1 cellular context compared by ENCODE assay signal in genomic region chr19:12833747-12834417, GRCh38.
TF ChIP-seq lines count a peak whose summit lies in the region.

No MANE protein-coding gene starts in this region.

TF ChIP-seq in HEK293, 187 proteins besides CTCF, POLR2A, EP300 and RAD21 (continued from another document and continues in another):
- TF ChIP-seq ZNF26 (tag by site-specific recombination; IDR thresholded peaks at IDR 0.05) (no peak), ZBTB6 (tag by site-specific recombination; IDR thresholded peaks at IDR 0.05) (no peak), ZBTB20 (tag by site-specific recombination; IDR thresholded peaks at IDR 0.05) (peak; percentile 29; the same call in 1 of the 2 replicates), KLF9 (tag by site-specific recombination; IDR thresholded peaks at IDR 0.05; ENCODE audit: low read depth) (peak; percentile 78), ZNF658 (tag by site-specific recombination; IDR thresholded peaks at IDR 0.05) (no peak), OVOL3 (tag by site-specific recombination; IDR thresholded peaks at IDR 0.05) (no peak), SP7 (tag by site-specific recombination; IDR thresholded peaks at IDR 0.05) (0 out of 2 replicates have a peak, but pooled peaks have one; percentile 33), ZNF664 (tag by site-specific recombination; IDR thresholded peaks at IDR 0.05) (no peak), ZNF561 (tag by site-specific recombination; IDR thresholded peaks at IDR 0.05; ENCODE audit: borderline replicate concordance) (peak; percentile 87; the same call in 1 of the 2 replicates), ZNF654 (tag by site-specific recombination; IDR thresholded peaks at IDR 0.05; ENCODE audit: low read depth) (no peak), KLF17 (tag by site-specific recombination; IDR thresholded peaks at IDR 0.05) (no peak), ZXDB (tag by site-specific recombination; IDR thresholded peaks at IDR 0.05) (no peak), ZNF768 (tag by site-specific recombination; IDR thresholded peaks at IDR 0.05) (no peak), ZNF707 (tag by site-specific recombination; IDR thresholded peaks at IDR 0.05) (no peak), ZNF157 (tag by site-specific recombination; IDR thresholded peaks at IDR 0.05) (no peak), ZNF112 (tag by site-specific recombination; IDR thresholded peaks at IDR 0.05) (no peak), ZNF521 (tag by site-specific recombination; IDR thresholded peaks at IDR 0.05) (no peak), GLI2 (tag by site-specific recombination; IDR thresholded peaks at IDR 0.05; ENCODE audit: borderline replicate concordance, low read depth) (no peak), ZFP41 (tag by site-specific recombination; IDR thresholded peaks at IDR 0.05; ENCODE audit: borderline replicate concordance) (no peak), ZSCAN30 (tag by site-specific recombination; IDR thresholded peaks at IDR 0.05) (0 out of 2 replicates have a peak, but pooled peaks have one; percentile 35), ZNF311 (tag by site-specific recombination; IDR thresholded peaks at IDR 0.05; ENCODE audit: borderline replicate concordance) (no peak), ZNF146 (tag by site-specific recombination; IDR thresholded peaks at IDR 0.05) (no peak; the same call in 1 of the 2 replicates), ZBTB11 (tag by site-specific recombination; conservative IDR thresholded peaks at IDR 0.05; ENCODE audit: low read depth) (peak; percentile 35; the same call in 1 of the 2 replicates), HIC1 (tag by site-specific recombination; IDR thresholded peaks at IDR 0.05) (peak; percentile 70; the same call in 1 of the 2 replicates), ZNF239 (tag by site-specific recombination; IDR thresholded peaks at IDR 0.05) (no peak), IKZF3 (tag by site-specific recombination; IDR thresholded peaks at IDR 0.05) (no peak), ZNF140 (tag by site-specific recombination; IDR thresholded peaks at IDR 0.05) (no peak), ZNF404 (tag by site-specific recombination; IDR thresholded peaks at IDR 0.05) (no peak), ZIC2 (tag by site-specific recombination; IDR thresholded peaks at IDR 0.05) (peak; percentile 82; the same call in 1 of the 2 replicates), EGR2 (tag by site-specific recombination; IDR thresholded peaks at IDR 0.05; ENCODE audit: low read depth) (no peak), ZNF433 (tag by site-specific recombination; IDR thresholded peaks at IDR 0.05; ENCODE audit: low read depth) (no peak), ZNF843 (tag by site-specific recombination; IDR thresholded peaks at IDR 0.05) (no peak), ZNF621 (tag by site-specific recombination; IDR thresholded peaks at IDR 0.05) (no peak), ZNF610 (tag by site-specific recombination; IDR thresholded peaks at IDR 0.05; ENCODE audit: borderline replicate concordance) (0 out of 2 replicates have a peak, but pooled peaks have one; percentile 19), SP2 (tag by site-specific recombination; IDR thresholded peaks at IDR 0.05) (peak; percentile 34; the same call in 1 of the 2 replicates), ZNF558 (tag by site-specific recombination; IDR thresholded peaks at IDR 0.05) (no peak), ATF2 (tag by site-specific recombination; IDR thresholded peaks at IDR 0.05; ENCODE audit: low read depth) (no peak), ZFP37 (tag by site-specific recombination; IDR thresholded peaks at IDR 0.05) (no peak), ZNF211 (tag by site-specific recombination; IDR thresholded peaks at IDR 0.05; ENCODE audit: low read depth) (no peak), ZNF292 (tag by site-specific recombination; IDR thresholded peaks at IDR 0.05; ENCODE audit: borderline replicate concordance, low read depth) (no peak)
- TF ChIP-seq, protein P1, sequence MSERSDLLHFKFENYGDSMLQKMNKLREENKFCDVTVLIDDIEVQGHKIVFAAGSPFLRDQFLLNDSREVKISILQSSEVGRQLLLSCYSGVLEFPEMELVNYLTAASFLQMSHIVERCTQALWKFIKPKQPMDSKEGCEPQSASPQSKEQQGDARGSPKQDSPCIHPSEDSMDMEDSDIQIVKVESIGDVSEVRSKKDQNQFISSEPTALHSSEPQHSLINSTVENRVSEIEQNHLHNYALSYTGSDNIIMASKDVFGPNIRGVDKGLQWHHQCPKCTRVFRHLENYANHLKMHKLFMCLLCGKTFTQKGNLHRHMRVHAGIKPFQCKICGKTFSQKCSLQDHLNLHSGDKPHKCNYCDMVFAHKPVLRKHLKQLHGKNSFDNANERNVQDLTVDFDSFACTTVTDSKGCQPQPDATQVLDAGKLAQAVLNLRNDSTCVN (tag by site-specific recombination; optimal IDR thresholded peaks at IDR 0.05): peak; percentile 82
- TF ChIP-seq, protein P2, sequence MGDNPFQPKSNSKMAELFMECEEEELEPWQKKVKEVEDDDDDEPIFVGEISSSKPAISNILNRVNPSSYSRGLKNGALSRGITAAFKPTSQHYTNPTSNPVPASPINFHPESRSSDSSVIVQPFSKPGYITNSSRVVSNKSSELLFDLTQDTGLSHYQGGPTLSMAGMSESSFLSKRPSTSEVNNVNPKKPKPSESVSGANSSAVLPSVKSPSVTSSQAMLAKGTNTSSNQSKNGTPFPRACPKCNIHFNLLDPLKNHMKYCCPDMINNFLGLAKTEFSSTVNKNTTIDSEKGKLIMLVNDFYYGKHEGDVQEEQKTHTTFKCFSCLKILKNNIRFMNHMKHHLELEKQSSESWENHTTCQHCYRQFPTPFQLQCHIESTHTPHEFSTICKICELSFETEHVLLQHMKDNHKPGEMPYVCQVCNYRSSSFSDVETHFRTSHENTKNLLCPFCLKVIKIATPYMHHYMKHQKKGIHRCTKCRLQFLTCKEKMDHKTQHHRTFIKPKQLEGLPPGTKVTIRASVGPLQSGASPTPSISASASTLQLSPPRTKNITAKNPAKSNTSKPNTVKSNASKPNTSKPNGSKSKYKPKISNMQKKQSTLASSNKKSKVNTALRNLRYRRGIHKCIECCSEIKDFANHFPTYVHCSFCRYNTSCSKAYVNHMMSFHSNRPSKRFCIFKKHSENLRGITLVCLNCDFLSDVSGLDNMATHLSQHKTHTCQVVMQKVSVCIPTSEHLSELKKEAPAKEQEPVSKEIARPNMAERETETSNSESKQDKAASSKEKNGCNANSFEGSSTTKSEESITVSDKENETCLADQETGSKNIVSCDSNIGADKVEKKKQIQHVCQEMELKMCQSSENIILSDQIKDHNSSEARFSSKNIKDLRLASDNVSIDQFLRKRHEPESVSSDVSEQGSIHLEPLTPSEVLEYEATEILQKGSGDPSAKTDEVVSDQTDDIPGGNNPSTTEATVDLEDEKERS (tag by site-specific recombination; IDR thresholded peaks at IDR 0.05): no peak
- TF ChIP-seq, protein P3, sequence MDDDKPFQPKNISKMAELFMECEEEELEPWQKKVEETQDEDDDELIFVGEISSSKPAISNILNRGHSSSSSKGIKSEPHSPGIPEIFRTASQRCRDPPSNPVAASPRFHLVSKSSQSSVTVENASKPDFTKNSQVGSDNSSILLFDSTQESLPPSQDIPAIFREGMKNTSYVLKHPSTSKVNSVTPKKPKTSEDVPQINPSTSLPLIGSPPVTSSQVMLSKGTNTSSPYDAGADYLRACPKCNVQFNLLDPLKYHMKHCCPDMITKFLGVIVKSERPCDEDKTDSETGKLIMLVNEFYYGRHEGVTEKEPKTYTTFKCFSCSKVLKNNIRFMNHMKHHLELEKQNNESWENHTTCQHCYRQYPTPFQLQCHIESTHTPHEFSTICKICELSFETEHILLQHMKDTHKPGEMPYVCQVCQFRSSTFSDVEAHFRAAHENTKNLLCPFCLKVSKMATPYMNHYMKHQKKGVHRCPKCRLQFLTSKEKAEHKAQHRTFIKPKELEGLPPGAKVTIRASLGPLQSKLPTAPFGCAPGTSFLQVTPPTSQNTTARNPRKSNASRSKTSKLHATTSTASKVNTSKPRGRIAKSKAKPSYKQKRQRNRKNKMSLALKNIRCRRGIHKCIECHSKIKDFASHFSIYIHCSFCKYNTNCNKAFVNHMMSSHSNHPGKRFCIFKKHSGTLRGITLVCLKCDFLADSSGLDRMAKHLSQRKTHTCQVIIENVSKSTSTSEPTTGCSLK (tag by site-specific recombination; IDR thresholded peaks at IDR 0.05): no peak
- TF ChIP-seq, protein P4, sequence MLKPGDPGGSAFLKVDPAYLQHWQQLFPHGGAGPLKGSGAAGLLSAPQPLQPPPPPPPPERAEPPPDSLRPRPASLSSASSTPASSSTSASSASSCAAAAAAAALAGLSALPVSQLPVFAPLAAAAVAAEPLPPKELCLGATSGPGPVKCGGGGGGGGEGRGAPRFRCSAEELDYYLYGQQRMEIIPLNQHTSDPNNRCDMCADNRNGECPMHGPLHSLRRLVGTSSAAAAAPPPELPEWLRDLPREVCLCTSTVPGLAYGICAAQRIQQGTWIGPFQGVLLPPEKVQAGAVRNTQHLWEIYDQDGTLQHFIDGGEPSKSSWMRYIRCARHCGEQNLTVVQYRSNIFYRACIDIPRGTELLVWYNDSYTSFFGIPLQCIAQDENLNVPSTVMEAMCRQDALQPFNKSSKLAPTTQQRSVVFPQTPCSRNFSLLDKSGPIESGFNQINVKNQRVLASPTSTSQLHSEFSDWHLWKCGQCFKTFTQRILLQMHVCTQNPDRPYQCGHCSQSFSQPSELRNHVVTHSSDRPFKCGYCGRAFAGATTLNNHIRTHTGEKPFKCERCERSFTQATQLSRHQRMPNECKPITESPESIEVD (tag by site-specific recombination; IDR thresholded peaks at IDR 0.05): no peak
